In the genomic region with DNA sequence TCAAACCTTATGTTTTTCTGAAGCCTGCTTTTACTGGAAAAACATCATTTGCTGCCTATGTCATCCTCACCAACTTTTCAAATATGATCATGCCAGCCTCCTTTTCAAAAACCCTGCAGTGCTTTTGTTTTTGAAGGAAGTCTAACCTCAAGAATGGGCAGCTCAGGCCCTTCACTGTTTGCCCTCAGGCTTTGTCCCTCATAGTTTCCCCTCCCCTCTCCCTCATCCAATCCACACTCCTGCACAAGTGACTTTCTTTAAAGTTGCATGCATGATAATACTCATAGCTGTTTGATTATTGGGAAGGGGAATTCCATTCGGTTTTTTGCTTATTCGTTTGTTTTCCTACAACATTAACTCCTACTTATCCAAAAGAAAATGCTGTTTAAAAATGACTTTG, we compare ENCODE assay signal across 21 cellular contexts.
DNase-seq lines count a peak whose midpoint lies in the region; ATAC-seq lines count a peak whose summit lies in the region.
"Had no signal": no experiment of that assay in that cellular context is flagged by ENCODE, and none has a peak within 500 bp of the region (broad histone marks: within the 10 kb centered on the region; RNA-seq: fewer than 3 reads in every experiment).

No MANE protein-coding gene starts in this region.

- H3K27me3 ChIP-seq in HUES6 (ENCODE audit: control insufficient read depth, insufficient read depth, low read length) = no peaks in the 10 kb centered on the region
- no peaks in the 10 kb centered on the region for H3K27me3 ChIP-seq in adipocyte (replicated peaks; ENCODE audit: control insufficient read depth, insufficient read depth, low read length)
- H3K27me3 ChIP-seq in MG63 = no peaks in the 10 kb centered on the region
- H3K27me3 ChIP-seq: BLaER1, breast epithelium, gastroesophageal sphincter, left lung had no signal

- H3K27me3 Mint-ChIP-seq in activated naive CD8-positive, alpha-beta T cell treated with anti-CD3 and anti-CD28 coated beads, Interleukin-2, amount 50 U/mL, for 24 hours = no peaks in the 10 kb centered on the region
- H3K27me3 Mint-ChIP-seq: activated CD4-positive, alpha-beta T cell treated with anti-CD3 and anti-CD28 coated beads, Interleukin-2, amount 10 ng/mL, durations not matched to agents 7 days and 5 days had no signal

- H3K9me3 ChIP-seq in HUES6 (ENCODE audit: control insufficient read depth, insufficient read depth, low read depth, low read length) (no peaks in the 10 kb centered on the region), adipocyte (ENCODE audit: control insufficient read depth, low read length) (no peaks in the 10 kb centered on the region), MG63 (no peaks in the 10 kb centered on the region)
- H3K9me3 ChIP-seq: BLaER1, breast epithelium, gastroesophageal sphincter had no signal

- no peak overlapping the region for H3K27ac Mint-ChIP-seq in activated naive CD8-positive, alpha-beta T cell treated with anti-CD3 and anti-CD28 coated beads, Interleukin-2, amount 50 U/mL, for 24 hours
- H3K27ac Mint-ChIP-seq: activated CD4-positive, alpha-beta T cell treated with anti-CD3 and anti-CD28 coated beads, Interleukin-2, amount 10 ng/mL, durations not matched to agents 7 days and 5 days; activated naive CD4-positive, alpha-beta T cell treated with anti-CD3 and anti-CD28 coated beads, Interleukin-2, amount 50 U/mL, for 72 hours had no signal

- peak overlapping the region; percentile 59 for H3K27ac ChIP-seq in HUES6 (ENCODE audit: low read depth, low read length)
- H3K27ac ChIP-seq: BLaER1, breast epithelium, gastroesophageal sphincter, left lung, skin epidermis had no signal

- peaks cover 3% of the 10 kb centered on the region for H3K9me3 Mint-ChIP-seq in activated naive CD8-positive, alpha-beta T cell treated with anti-CD3 and anti-CD28 coated beads, Interleukin-2, amount 50 U/mL, for 24 hours
- H3K9me3 Mint-ChIP-seq: activated CD4-positive, alpha-beta T cell treated with anti-CD3 and anti-CD28 coated beads, Interleukin-2, amount 10 ng/mL, durations not matched to agents 7 days and 5 days had no signal

- H3K36me3 ChIP-seq in HUES6 (ENCODE audit: control insufficient read depth, insufficient read depth, low read length) (no peaks in the 10 kb centered on the region), adipocyte (ENCODE audit: control insufficient read depth, insufficient read depth, low read length, severe bottlenecking) (no peaks in the 10 kb centered on the region), MG63 (no peaks in the 10 kb centered on the region)
- H3K36me3 ChIP-seq: BLaER1, gastroesophageal sphincter, left lung had no signal

- DNase-seq in ELR (ENCODE audit: low read depth) = peak; percentile 6
- peak; percentile 27 for DNase-seq in adipocyte (ENCODE audit: low read depth)
- peak; percentile 51 for DNase-seq in iPS-NIHi7 (ENCODE audit: extremely low spot score)
- DNase-seq in activated naive CD8-positive, alpha-beta T cell treated with anti-CD3 and anti-CD28 coated beads, Interleukin-2, amount 50 U/mL, for 24 hours = no peak
- DNase-seq in MG63 = no peak
- DNase-seq: activated CD4-positive, alpha-beta T cell treated with anti-CD3 and anti-CD28 coated beads, Interleukin-2, amount 10 ng/mL, durations not matched to agents 7 days and 5 days; anterior cingulate cortex; DMS153; KG1; left lung; mesenchymal stem cell; NCI-H774; stimulated activated naive CD4-positive, alpha-beta T cell had no signal

- H3K4me1 Mint-ChIP-seq in activated naive CD8-positive, alpha-beta T cell treated with anti-CD3 and anti-CD28 coated beads, Interleukin-2, amount 50 U/mL, for 24 hours = no peaks in the 10 kb centered on the region
- H3K4me1 Mint-ChIP-seq: activated CD4-positive, alpha-beta T cell treated with anti-CD3 and anti-CD28 coated beads, Interleukin-2, amount 10 ng/mL, durations not matched to agents 7 days and 5 days had no signal

- H3K4me3 ChIP-seq in HUES6 (ENCODE audit: low read depth, low read length) = peak overlapping the region; percentile 34
- no peak overlapping the region for H3K4me3 ChIP-seq in adipocyte (ENCODE audit: low read length)
- H3K4me3 ChIP-seq in MG63 = no peak overlapping the region
- H3K4me3 ChIP-seq: BLaER1, breast epithelium, gastroesophageal sphincter, left lung, skin epidermis had no signal

- ATAC-seq in GM21529 (IDR thresholded peaks at IDR 0.05; ENCODE audit: unreplicated experiment) = no peak
- ATAC-seq in activated naive CD8-positive, alpha-beta T cell treated with anti-CD3 and anti-CD28 coated beads, Interleukin-2, amount 50 U/mL, for 24 hours = no peak
- ATAC-seq in HG02798 (IDR thresholded peaks at IDR 0.05; ENCODE audit: poor library complexity, unreplicated experiment) = no peak
- ATAC-seq: activated naive CD4-positive, alpha-beta T cell treated with anti-CD3 and anti-CD28 coated beads, Interleukin-2, amount 50 U/mL, for 72 hours; gastroesophageal sphincter; left lung had no signal

- H3K4me1 ChIP-seq in HUES6 (ENCODE audit: control insufficient read depth, insufficient read depth, low read length) = peaks cover 44% of the 10 kb centered on the region
- H3K4me1 ChIP-seq in adipocyte (ENCODE audit: control insufficient read depth, insufficient read depth, low read length) = peaks cover 6% of the 10 kb centered on the region
- H3K4me1 ChIP-seq: BLaER1, breast epithelium, gastroesophageal sphincter, left lung had no signal

- no peaks in the 10 kb centered on the region for H3K36me3 Mint-ChIP-seq in activated naive CD8-positive, alpha-beta T cell treated with anti-CD3 and anti-CD28 coated beads, Interleukin-2, amount 50 U/mL, for 24 hours (ENCODE audit: low read depth)
- H3K36me3 Mint-ChIP-seq: activated naive CD4-positive, alpha-beta T cell treated with anti-CD3 and anti-CD28 coated beads, Interleukin-2, amount 50 U/mL, for 72 hours had no signal

- no peak overlapping the region for H3K4me3 Mint-ChIP-seq in activated naive CD8-positive, alpha-beta T cell treated with anti-CD3 and anti-CD28 coated beads, Interleukin-2, amount 50 U/mL, for 24 hours
- H3K4me3 Mint-ChIP-seq: activated CD4-positive, alpha-beta T cell treated with anti-CD3 and anti-CD28 coated beads, Interleukin-2, amount 10 ng/mL, durations not matched to agents 7 days and 5 days had no signal

- H3K9ac ChIP-seq in HUES6 (ENCODE audit: low read length) = peak overlapping the region; percentile 50
- no peak overlapping the region for H3K9ac ChIP-seq in adipocyte (ENCODE audit: low read length)
- H3K9ac ChIP-seq: BLaER1 had no signal

Comparison
In these comparisons a context has a peak if more than half of its experiments do, and no peak if none do; other contexts are left out.
1. DNase-seq: peak in ELR (single experiment), adipocyte (single experiment) and iPS-NIHi7 (single experiment); none in activated naive CD8-positive, alpha-beta T cell treated with anti-CD3 and anti-CD28 coated beads, Interleukin-2, amount 50 U/mL, for 24 hours (single experiment) and MG63 (single experiment).